1 cellular context compared by ENCODE assay signal in genomic region chr17:15048381-15048780, GRCh38.
TF ChIP-seq lines count a peak whose summit lies in the region.

No MANE protein-coding gene starts in this region.

TF ChIP-seq in A549, 52 proteins besides CTCF, POLR2A, EP300 and RAD21:
- TF ChIP-seq SMC3 (IDR thresholded peaks at IDR 0.05): no peak
- TF ChIP-seq RFX5 (IDR thresholded peaks at IDR 0.05): no peak
- TF ChIP-seq HOXB5 (CRISPR knock-in tag; IDR thresholded peaks at IDR 0.05): no peak
- TF ChIP-seq NR3C1 (IDR thresholded peaks at IDR 0.05): no peak
- no peak for TF ChIP-seq ZNF302 (CRISPR knock-in tag; IDR thresholded peaks at IDR 0.05)
- no peak for TF ChIP-seq TFCP2L1 (CRISPR knock-in tag; IDR thresholded peaks at IDR 0.05)
- no peak for TF ChIP-seq GATA3 (IDR thresholded peaks at IDR 0.05; ENCODE audit: borderline replicate concordance)
- no peak for TF ChIP-seq ZFP36 (IDR thresholded peaks at IDR 0.05; ENCODE audit: borderline replicate concordance, partially characterized antibody)
